Comparison of ENCODE assay signal across 24 cellular contexts in the genomic region with DNA sequence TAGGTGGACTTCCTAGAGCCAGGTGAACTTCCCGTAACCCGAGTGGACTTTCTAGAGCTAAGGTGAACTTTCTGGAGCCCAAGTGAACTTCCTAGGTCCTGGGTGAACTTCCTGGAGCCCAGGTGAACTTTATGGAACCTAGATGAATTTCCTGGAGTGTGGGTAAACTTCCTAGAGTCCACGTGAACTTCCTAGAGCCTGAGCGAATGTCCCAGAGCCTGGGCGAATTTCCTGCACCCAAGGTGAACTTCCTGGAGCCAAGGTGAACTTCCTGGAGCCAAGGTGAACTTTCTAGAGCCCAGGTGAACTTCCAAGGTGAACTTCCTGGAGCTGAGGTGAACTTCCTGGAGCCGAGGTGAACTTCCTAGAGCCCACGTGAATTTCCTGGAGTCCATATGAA.
DNase-seq lines count a peak whose midpoint lies in the region; ATAC-seq lines count a peak whose summit lies in the region.
"Had no signal": no experiment of that assay in that cellular context is flagged by ENCODE, and none has a peak within 500 bp of the region (broad histone marks: within the 10 kb centered on the region; RNA-seq: fewer than 3 reads in every experiment).

No MANE protein-coding gene starts in this region.

- no peak overlapping the region for H3K4me3 Mint-ChIP-seq in activated naive CD4-positive, alpha-beta T cell treated with anti-CD3 and anti-CD28 coated beads, Interleukin-2, amount 10 ng/mL, durations not matched to agents 7 days and 5 days
- H3K4me3 Mint-ChIP-seq in activated naive CD4-positive, alpha-beta T cell treated with anti-CD3 and anti-CD28 coated beads for 36 hours, result no peak overlapping the region
- no peak overlapping the region for H3K4me3 Mint-ChIP-seq in CD4-positive, alpha-beta memory T cell
- H3K4me3 Mint-ChIP-seq in activated T-helper 17 cell treated with anti-CD3 and anti-CD28 coated beads, Interleukin-2, amount 50 U/mL, for 72 hours, result no peak overlapping the region
- H3K4me3 Mint-ChIP-seq in stimulated activated effector memory CD8-positive, alpha-beta T cell treated with anti-CD3 and anti-CD28 coated beads, Interleukin-12 subunit alpha, Interleukin-12 subunit beta, amount 100 ng/mL, for 72 hours, result no peak overlapping the region
- H3K4me3 Mint-ChIP-seq: B cell, GM23338 had no signal

- peaks cover 23% of the 10 kb centered on the region for H3K9me3 Mint-ChIP-seq in activated naive CD4-positive, alpha-beta T cell treated with anti-CD3 and anti-CD28 coated beads, Interleukin-2, amount 10 ng/mL, durations not matched to agents 7 days and 5 days
- H3K9me3 Mint-ChIP-seq in activated naive CD4-positive, alpha-beta T cell treated with anti-CD3 and anti-CD28 coated beads for 36 hours, result peaks cover 3% of the 10 kb centered on the region
- H3K9me3 Mint-ChIP-seq in CD4-positive, alpha-beta memory T cell, result peaks cover 0 to 2% (median 0%) of the 10 kb centered on the region in 8 donors
- no peaks in the 10 kb centered on the region for H3K9me3 Mint-ChIP-seq in activated T-helper 17 cell treated with anti-CD3 and anti-CD28 coated beads, Interleukin-2, amount 50 U/mL, for 72 hours
- no peaks in the 10 kb centered on the region for H3K9me3 Mint-ChIP-seq in stimulated activated effector memory CD8-positive, alpha-beta T cell treated with anti-CD3 and anti-CD28 coated beads, Interleukin-12 subunit alpha, Interleukin-12 subunit beta, amount 100 ng/mL, for 72 hours

- no peak for ATAC-seq in activated T-helper 17 cell treated with anti-CD3 and anti-CD28 coated beads, Interleukin-2, amount 50 U/mL, for 72 hours (replicated peaks)
- ATAC-seq in stimulated activated effector memory CD8-positive, alpha-beta T cell treated with anti-CD3 and anti-CD28 coated beads, Interleukin-12 subunit alpha, Interleukin-12 subunit beta, amount 100 ng/mL, for 72 hours, result no peak
- ATAC-seq: GM23338, Panc1, SK-N-SH treated with all-trans-retinoic acid at 6 μM for 48 hours had no signal

- CTCF ChIA-PET in activated naive CD4-positive, alpha-beta T cell treated with anti-CD3 and anti-CD28 coated beads, Interleukin-2, amount 10 ng/mL, durations not matched to agents 7 days and 5 days (lab: Charles Lee), result no interaction called here
- CTCF ChIA-PET in activated naive CD4-positive, alpha-beta T cell treated with anti-CD3 and anti-CD28 coated beads for 36 hours (lab: Charles Lee), result no interaction called here
- CTCF ChIA-PET in CD4-positive, alpha-beta memory T cell (lab: Charles Lee; ENCODE audit: partially characterized antibody), result interaction anchor here (1.0 kb wide), 1 partner anchor 11 kb away, joined by 4 read pairs; no protein-coding TSS in a partner anchor

- H3K27ac ChIP-seq in CD4-positive, alpha-beta memory T cell (ENCODE audit: low read depth, low read length), result no peak overlapping the region
- H3K27ac ChIP-seq: KMS-11 had no signal

- peaks cover 15% of the 10 kb centered on the region for H3K4me1 ChIP-seq in CD4-positive, alpha-beta memory T cell (ENCODE audit: insufficient read depth, low read length)
- H3K4me1 ChIP-seq: HAP-1 had no signal

- no peaks in the 10 kb centered on the region for H3K9me3 ChIP-seq in CD4-positive, alpha-beta memory T cell (ENCODE audit: control insufficient read depth in 1 of 2, low read length in 2 of 2)
- H3K9me3 ChIP-seq: HAP-1 had no signal

- H3K27me3 ChIP-seq in CD4-positive, alpha-beta memory T cell (ENCODE audit: insufficient read depth, low read length), result no peaks in the 10 kb centered on the region

- no peaks in the 10 kb centered on the region for H3K27me3 Mint-ChIP-seq in activated naive CD4-positive, alpha-beta T cell treated with anti-CD3 and anti-CD28 coated beads, Interleukin-2, amount 10 ng/mL, durations not matched to agents 7 days and 5 days
- H3K27me3 Mint-ChIP-seq in activated naive CD4-positive, alpha-beta T cell treated with anti-CD3 and anti-CD28 coated beads for 36 hours (ENCODE audit: low read depth), result no peaks in the 10 kb centered on the region
- no peaks in the 10 kb centered on the region for H3K27me3 Mint-ChIP-seq in CD4-positive, alpha-beta memory T cell
- no peaks in the 10 kb centered on the region for H3K27me3 Mint-ChIP-seq in activated T-helper 17 cell treated with anti-CD3 and anti-CD28 coated beads, Interleukin-2, amount 50 U/mL, for 72 hours
- H3K27me3 Mint-ChIP-seq: B cell had no signal

- H3K36me3 ChIP-seq in CD4-positive, alpha-beta memory T cell (ENCODE audit: insufficient read depth, low read length), result no peaks in the 10 kb centered on the region
- H3K36me3 ChIP-seq: HAP-1 had no signal

- no peak for DNase-seq in activated naive CD4-positive, alpha-beta T cell treated with anti-CD3 and anti-CD28 coated beads, Interleukin-2, amount 10 ng/mL, durations not matched to agents 7 days and 5 days
- no peak for DNase-seq in activated naive CD4-positive, alpha-beta T cell treated with anti-CD3 and anti-CD28 coated beads for 36 hours
- no peak for DNase-seq in CD4-positive, alpha-beta memory T cell
- DNase-seq in stimulated activated effector memory CD8-positive, alpha-beta T cell treated with anti-CD3 and anti-CD28 coated beads, Interleukin-12 subunit alpha, Interleukin-12 subunit beta, amount 100 ng/mL, for 72 hours (ENCODE audit: low spot score in 2 of 2), result no peak
- DNase-seq in NCI-H2029 (lab: John Stamatoyannopoulos, UW), result no peak
- no peak for DNase-seq in NCI-H2107 treated with DMSO at 0.1 percent for 48 hours (lab: John Stamatoyannopoulos, UW; ENCODE audit: unreplicated experiment)
- DNase-seq: Calu3; DMS153; IMR-90; NCI-H1092 treated with DMSO at 0.1 percent for 48 hours; NCI-H1436 treated with DMSO at 0.1 percent for 48 hours; NCI-H2029 treated with DMSO at 0.1 percent for 48 hours; NCI-H2171; NCI-H345; NCI-H524; NCI-H774; NK-92 treated with Interleukin-12 subunit alpha and Interleukin-12 subunit beta, amount 100 ng/mL, for 24 hours had no signal

- peaks cover 5% of the 10 kb centered on the region for H3K4me1 Mint-ChIP-seq in activated naive CD4-positive, alpha-beta T cell treated with anti-CD3 and anti-CD28 coated beads, Interleukin-2, amount 10 ng/mL, durations not matched to agents 7 days and 5 days
- H3K4me1 Mint-ChIP-seq in activated naive CD4-positive, alpha-beta T cell treated with anti-CD3 and anti-CD28 coated beads for 36 hours (ENCODE audit: low read depth), result peaks cover 16% of the 10 kb centered on the region
- H3K4me1 Mint-ChIP-seq in CD4-positive, alpha-beta memory T cell, result peaks cover 7 to 31% (median 18%) of the 10 kb centered on the region in 4 donors
- no peaks in the 10 kb centered on the region for H3K4me1 Mint-ChIP-seq in activated T-helper 17 cell treated with anti-CD3 and anti-CD28 coated beads, Interleukin-2, amount 50 U/mL, for 72 hours
- peaks cover 5% of the 10 kb centered on the region for H3K4me1 Mint-ChIP-seq in stimulated activated effector memory CD8-positive, alpha-beta T cell treated with anti-CD3 and anti-CD28 coated beads, Interleukin-12 subunit alpha, Interleukin-12 subunit beta, amount 100 ng/mL, for 72 hours

- intact Hi-C loops in activated naive CD4-positive, alpha-beta T cell treated with anti-CD3 and anti-CD28 coated beads for 36 hours (cut with micrococcal nuclease), result no loop called here
- intact Hi-C loops in CD4-positive, alpha-beta memory T cell (cut with micrococcal nuclease), result no loop called here

- H3K27ac Mint-ChIP-seq in activated naive CD4-positive, alpha-beta T cell treated with anti-CD3 and anti-CD28 coated beads, Interleukin-2, amount 10 ng/mL, durations not matched to agents 7 days and 5 days, result peak overlapping the region; percentile 24
- no peak overlapping the region for H3K27ac Mint-ChIP-seq in activated naive CD4-positive, alpha-beta T cell treated with anti-CD3 and anti-CD28 coated beads for 36 hours
- H3K27ac Mint-ChIP-seq in CD4-positive, alpha-beta memory T cell, result peak overlapping the region; percentile 57 to 86 (median 79)
- peak overlapping the region; percentile 59 for H3K27ac Mint-ChIP-seq in activated T-helper 17 cell treated with anti-CD3 and anti-CD28 coated beads, Interleukin-2, amount 50 U/mL, for 72 hours
- peak overlapping the region; percentile 61 for H3K27ac Mint-ChIP-seq in stimulated activated effector memory CD8-positive, alpha-beta T cell treated with anti-CD3 and anti-CD28 coated beads, Interleukin-12 subunit alpha, Interleukin-12 subunit beta, amount 100 ng/mL, for 72 hours
- H3K27ac Mint-ChIP-seq: B cell, GM23338 had no signal

- H3K4me3 ChIP-seq in CD4-positive, alpha-beta memory T cell (ENCODE audit: low read length in 2 of 2), result no peak overlapping the region
- H3K4me3 ChIP-seq: GM23338, HAP-1 had no signal

- H3K36me3 Mint-ChIP-seq in activated naive CD4-positive, alpha-beta T cell treated with anti-CD3 and anti-CD28 coated beads, Interleukin-2, amount 10 ng/mL, durations not matched to agents 7 days and 5 days, result peaks cover 8% of the 10 kb centered on the region
- H3K36me3 Mint-ChIP-seq in activated naive CD4-positive, alpha-beta T cell treated with anti-CD3 and anti-CD28 coated beads for 36 hours (ENCODE audit: low read depth), result peaks cover 6% of the 10 kb centered on the region
- no peaks in the 10 kb centered on the region for H3K36me3 Mint-ChIP-seq in CD4-positive, alpha-beta memory T cell
- no peaks in the 10 kb centered on the region for H3K36me3 Mint-ChIP-seq in activated T-helper 17 cell treated with anti-CD3 and anti-CD28 coated beads, Interleukin-2, amount 50 U/mL, for 72 hours (ENCODE audit: low read depth)
- H3K36me3 Mint-ChIP-seq in stimulated activated effector memory CD8-positive, alpha-beta T cell treated with anti-CD3 and anti-CD28 coated beads, Interleukin-12 subunit alpha, Interleukin-12 subunit beta, amount 100 ng/mL, for 72 hours, result no peaks in the 10 kb centered on the region

- POLR2A ChIA-PET in CD4-positive, alpha-beta memory T cell (lab: Charles Lee; ENCODE audit: partially characterized antibody), result no interaction called here
